In the genomic region with DNA sequence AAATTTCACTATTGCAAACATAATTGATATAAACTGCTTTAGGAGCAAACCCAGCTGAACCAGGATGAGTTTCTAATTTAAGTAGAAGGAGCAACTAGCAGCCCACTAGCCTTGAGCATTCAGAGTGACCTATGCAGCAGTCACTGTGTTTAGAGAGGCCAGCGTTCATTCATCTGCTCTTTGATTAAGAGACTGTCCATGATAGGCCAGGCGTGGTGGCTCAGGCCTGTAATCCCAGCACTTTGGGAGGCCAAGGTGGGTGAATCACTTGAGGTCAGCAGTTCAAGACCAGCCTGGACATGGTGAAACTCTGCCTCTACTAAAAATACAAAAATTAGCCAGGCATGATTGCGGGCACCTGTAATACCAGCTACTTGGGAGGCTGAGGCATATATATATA, we compare ENCODE assay signal across 17 cellular contexts. TPM values are rescaled to one million over a fixed set of nuclear protein-coding genes. Genes with fewer than 3 reads are reported as not detected.
"Had no signal": no experiment of that assay in that cellular context is flagged by ENCODE, and none has a peak within 500 bp of the region (broad histone marks: within the 10 kb centered on the region; RNA-seq: fewer than 3 reads in every experiment).

No MANE protein-coding gene starts in this region.

RNA-seq across cellular contexts. Expression of a gene that starts 1.9 kb away (rescaled TPM):
- total RNA-seq: dermis microvascular lymphatic vessel endothelial cell, endodermal cell, esophagus mucosa, esophagus squamous epithelium, gastrocnemius medialis, glomerular endothelial cell, heart right ventricle, kidney, left colon, left ventricle myocardium superior, lower lobe of right lung, lung microvascular endothelial cell, mesenteric fat pad, mesothelial cell of epicardium, mucosa of descending colon had no signal

RNA-seq across cellular contexts. Expression of a gene that starts 21.3 kb away (rescaled TPM):
- total RNA-seq: dermis microvascular lymphatic vessel endothelial cell, endodermal cell, esophagus squamous epithelium, gastrocnemius medialis, glomerular endothelial cell, kidney, left colon, left ventricle myocardium superior, lower leg skin, lower lobe of right lung, lung microvascular endothelial cell, mesothelial cell of epicardium, mucosa of descending colon, myocyte had no signal

RNA-seq across cellular contexts. Expression of a gene that starts 39.6 kb away (rescaled TPM):
- total RNA-seq: dermis microvascular lymphatic vessel endothelial cell, endodermal cell, esophagus mucosa, esophagus squamous epithelium, glomerular endothelial cell, left ventricle myocardium superior, lower leg skin, lower lobe of right lung, lung microvascular endothelial cell, mucosa of descending colon had no signal
